Comparison of ENCODE assay signal across 36 cellular contexts in genomic region chr18:35054401-35054800, GRCh38.
"Had no signal": no experiment of that assay in that cellular context is flagged by ENCODE, and none has a peak within 500 bp of the region (broad histone marks: within the 10 kb centered on the region; RNA-seq: fewer than 3 reads in every experiment).

No MANE protein-coding gene starts in this region.

- H3K27me3 ChIP-seq: adrenal gland, body of pancreas, esophagus squamous epithelium had no signal

- H3K4me3 Mint-ChIP-seq: activated CD4-positive, alpha-beta memory T cell treated with anti-CD3 and anti-CD28 coated beads for 36 hours; activated CD4-positive, alpha-beta T cell treated with anti-CD3 and anti-CD28 coated beads for 36 hours; activated CD4-positive, alpha-beta T cell treated with anti-CD3 and anti-CD28 coated beads, Interleukin-2, amount 10 ng/mL, durations not matched to agents 24 days and 14 days; activated CD8-positive, alpha-beta memory T cell treated with anti-CD3 and anti-CD28 coated beads, Interleukin-2, amount 10 ng/mL, durations not matched to agents 7 days and 5 days; activated CD8-positive, alpha-beta T cell treated with anti-CD3 and anti-CD28 coated beads, Interleukin-2, amount 10 ng/mL, durations not matched to agents 7 days and 5 days; activated naive CD4-positive, alpha-beta T cell treated with anti-CD3 and anti-CD28 coated beads for 36 hours; activated naive CD4-positive, alpha-beta T cell treated with anti-CD3 and anti-CD28 coated beads, Interleukin-2, amount 50 U/mL, for 24 hours; activated naive CD8-positive, alpha-beta T cell treated with anti-CD3 and anti-CD28 coated beads for 36 hours; activated naive CD8-positive, alpha-beta T cell treated with anti-CD3 and anti-CD28 coated beads, Interleukin-2, amount 50 U/mL, for 24 hours; activated T-helper 1 cell treated with anti-CD3 and anti-CD28 coated beads, Interleukin-12 subunit alpha, Interleukin-12 subunit beta, Interleukin-2, Interleukin-4 antibody, amounts not matched to agents 30 ng/mL and 10 ng/mL and 1 ng/mL, durations not matched to agents 14 hours and 24 hours and 36 hours; effector memory CD8-positive, alpha-beta T cell; T-helper 1 cell treated with Interleukin-12 subunit alpha and Interleukin-12 subunit beta and Interleukin-4 antibody, amounts not matched to agents 30 μg/mL and 1 μg/mL, for 36 hours; T-helper 2 cell treated with Interferon-gamma antibody and Interleukin-4, amounts not matched to agents 5 μg/mL and 100 μg/mL, for 36 hours had no signal

- H3K9me3 ChIP-seq: adrenal gland, body of pancreas, esophagus squamous epithelium had no signal

- H3K9me3 Mint-ChIP-seq: activated CD4-positive, alpha-beta memory T cell treated with anti-CD3 and anti-CD28 coated beads for 36 hours; activated CD4-positive, alpha-beta T cell treated with anti-CD3 and anti-CD28 coated beads, Interleukin-2, amount 10 ng/mL, durations not matched to agents 24 days and 14 days; activated naive CD4-positive, alpha-beta T cell treated with anti-CD3 and anti-CD28 coated beads for 36 hours; activated naive CD4-positive, alpha-beta T cell treated with anti-CD3 and anti-CD28 coated beads, Interleukin-2, amount 50 U/mL, for 24 hours; activated naive CD8-positive, alpha-beta T cell treated with anti-CD3 and anti-CD28 coated beads for 36 hours; activated T-helper 1 cell treated with anti-CD3 and anti-CD28 coated beads, Interleukin-12 subunit alpha, Interleukin-12 subunit beta, Interleukin-2, Interleukin-4 antibody, amounts not matched to agents 30 ng/mL and 10 ng/mL and 1 ng/mL, durations not matched to agents 14 hours and 24 hours and 36 hours; activated T-helper 2 cell treated with anti-CD3 and anti-CD28 coated beads, Interferon-gamma antibody, Interleukin-2, Interleukin-4, amounts not matched to agents 10 μg/mL and 5 μg/mL and 100 μg/mL, durations not matched to agents 14 hours and 24 hours and 36 hours; effector memory CD8-positive, alpha-beta T cell; T-helper 1 cell treated with Interleukin-12 subunit alpha and Interleukin-12 subunit beta and Interleukin-4 antibody, amounts not matched to agents 30 μg/mL and 1 μg/mL, for 36 hours; T-helper 2 cell treated with Interferon-gamma antibody and Interleukin-4, amounts not matched to agents 5 μg/mL and 100 μg/mL, for 36 hours had no signal

- FAIRE-seq: colon, endothelial cell of umbilical vein had no signal

- H3K27ac Mint-ChIP-seq: activated CD4-positive, alpha-beta memory T cell treated with anti-CD3 and anti-CD28 coated beads for 36 hours; activated CD4-positive, alpha-beta T cell treated with anti-CD3 and anti-CD28 coated beads for 36 hours; activated CD4-positive, alpha-beta T cell treated with anti-CD3 and anti-CD28 coated beads, Interleukin-2, amount 10 ng/mL, durations not matched to agents 24 days and 14 days; activated CD8-positive, alpha-beta memory T cell treated with anti-CD3 and anti-CD28 coated beads, Interleukin-2, amount 10 ng/mL, durations not matched to agents 7 days and 5 days; activated CD8-positive, alpha-beta T cell treated with anti-CD3 and anti-CD28 coated beads, Interleukin-2, amount 10 ng/mL, durations not matched to agents 7 days and 5 days; activated naive CD4-positive, alpha-beta T cell treated with anti-CD3 and anti-CD28 coated beads for 36 hours; activated naive CD4-positive, alpha-beta T cell treated with anti-CD3 and anti-CD28 coated beads, Interleukin-2, amount 50 U/mL, for 24 hours; activated naive CD8-positive, alpha-beta T cell treated with anti-CD3 and anti-CD28 coated beads for 36 hours; activated naive CD8-positive, alpha-beta T cell treated with anti-CD3 and anti-CD28 coated beads, Interleukin-2, amount 50 U/mL, for 24 hours; activated T-helper 1 cell treated with anti-CD3 and anti-CD28 coated beads, Interleukin-12 subunit alpha, Interleukin-12 subunit beta, Interleukin-2, Interleukin-4 antibody, amounts not matched to agents 30 ng/mL and 10 ng/mL and 1 ng/mL, durations not matched to agents 14 hours and 24 hours and 36 hours; activated T-helper 2 cell treated with anti-CD3 and anti-CD28 coated beads, Interferon-gamma antibody, Interleukin-2, Interleukin-4, amounts not matched to agents 10 μg/mL and 5 μg/mL and 100 μg/mL, durations not matched to agents 14 hours and 24 hours and 36 hours; T-helper 1 cell treated with Interleukin-12 subunit alpha and Interleukin-12 subunit beta and Interleukin-4 antibody, amounts not matched to agents 30 μg/mL and 1 μg/mL, for 36 hours; T-helper 2 cell treated with Interferon-gamma antibody and Interleukin-4, amounts not matched to agents 5 μg/mL and 100 μg/mL, for 36 hours had no signal

- H3K36me3 ChIP-seq: adrenal gland, esophagus squamous epithelium, WERI-Rb-1 had no signal

- H3K27me3 Mint-ChIP-seq: activated CD4-positive, alpha-beta memory T cell treated with anti-CD3 and anti-CD28 coated beads for 36 hours; activated CD4-positive, alpha-beta T cell treated with anti-CD3 and anti-CD28 coated beads for 36 hours; activated CD4-positive, alpha-beta T cell treated with anti-CD3 and anti-CD28 coated beads, Interleukin-2, amount 10 ng/mL, durations not matched to agents 24 days and 14 days; activated CD8-positive, alpha-beta memory T cell treated with anti-CD3 and anti-CD28 coated beads, Interleukin-2, amount 10 ng/mL, durations not matched to agents 7 days and 5 days; activated naive CD4-positive, alpha-beta T cell treated with anti-CD3 and anti-CD28 coated beads, Interleukin-2, amount 50 U/mL, for 24 hours; activated naive CD8-positive, alpha-beta T cell treated with anti-CD3 and anti-CD28 coated beads for 36 hours; activated naive CD8-positive, alpha-beta T cell treated with anti-CD3 and anti-CD28 coated beads, Interleukin-2, amount 50 U/mL, for 24 hours; effector memory CD8-positive, alpha-beta T cell had no signal

- DNase-seq: activated CD4-positive, alpha-beta memory T cell treated with anti-CD3 and anti-CD28 coated beads for 36 hours; activated CD4-positive, alpha-beta T cell treated with anti-CD3 and anti-CD28 coated beads for 36 hours; activated CD4-positive, alpha-beta T cell treated with anti-CD3 and anti-CD28 coated beads, Interleukin-2, amount 10 ng/mL, durations not matched to agents 24 days and 14 days; activated CD4-positive, CD25-positive, alpha-beta regulatory T cell; activated CD4-positive, CD25-positive, alpha-beta regulatory T cell treated with anti-CD3 and anti-CD28 coated beads, Interleukin-2, amount 50 U/mL, for 72 hours; activated CD8-positive, alpha-beta memory T cell treated with anti-CD3 and anti-CD28 coated beads, Interleukin-2, amount 10 ng/mL, durations not matched to agents 7 days and 5 days; activated CD8-positive, alpha-beta memory T cell treated with anti-CD3 and anti-CD28 coated beads, Interleukin-2, amount 50 U/mL, for 4 hours; activated CD8-positive, alpha-beta T cell treated with anti-CD3 and anti-CD28 coated beads, Interleukin-2, amount 10 ng/mL, durations not matched to agents 7 days and 5 days; activated effector memory CD4-positive, alpha-beta T cell treated with anti-CD3 and anti-CD28 coated beads, Interleukin-2, amount 50 U/mL, for 16 hours; activated naive CD4-positive, alpha-beta T cell treated with anti-CD3 and anti-CD28 coated beads for 36 hours; activated naive CD8-positive, alpha-beta T cell treated with anti-CD3 and anti-CD28 coated beads for 36 hours; activated naive CD8-positive, alpha-beta T cell treated with anti-CD3 and anti-CD28 coated beads, Interleukin-2, amount 50 U/mL, for 24 hours; activated T-cell treated with anti-CD3 and anti-CD28 coated beads, Interleukin-2, amount 50 U/mL, for 1 hour; activated T-cell treated with anti-CD3 and anti-CD28 coated beads, Interleukin-2, amount 50 U/mL, for 48 hours; adrenal gland; amygdala; aorta; body of pancreas; caudate nucleus; cortex of kidney; dermis blood vessel endothelial cell; effector CD4-positive, alpha-beta T cell; effector memory CD8-positive, alpha-beta T cell; esophagus squamous epithelium; foreskin melanocyte; head of caudate nucleus; T1000; WERI-Rb-1 had no signal

- ATAC-seq: activated CD4-positive, alpha-beta T cell treated with anti-CD3 and anti-CD28 coated beads for 36 hours; activated CD8-positive, alpha-beta memory T cell treated with anti-CD3 and anti-CD28 coated beads, Interleukin-2, amount 10 ng/mL, durations not matched to agents 7 days and 5 days; activated CD8-positive, alpha-beta T cell treated with anti-CD3 and anti-CD28 coated beads, Interleukin-2, amount 10 ng/mL, durations not matched to agents 7 days and 5 days; activated naive CD8-positive, alpha-beta T cell treated with anti-CD3 and anti-CD28 coated beads, Interleukin-2, amount 50 U/mL, for 24 hours; body of pancreas; effector memory CD8-positive, alpha-beta T cell had no signal

- H3K4me3 ChIP-seq: adrenal gland, body of pancreas, esophagus squamous epithelium had no signal

- H3K27ac ChIP-seq: adrenal gland, body of pancreas, epithelial cell of prostate, esophagus squamous epithelium, WERI-Rb-1 had no signal
